8 cellular contexts compared by ENCODE assay signal in the genomic region with DNA sequence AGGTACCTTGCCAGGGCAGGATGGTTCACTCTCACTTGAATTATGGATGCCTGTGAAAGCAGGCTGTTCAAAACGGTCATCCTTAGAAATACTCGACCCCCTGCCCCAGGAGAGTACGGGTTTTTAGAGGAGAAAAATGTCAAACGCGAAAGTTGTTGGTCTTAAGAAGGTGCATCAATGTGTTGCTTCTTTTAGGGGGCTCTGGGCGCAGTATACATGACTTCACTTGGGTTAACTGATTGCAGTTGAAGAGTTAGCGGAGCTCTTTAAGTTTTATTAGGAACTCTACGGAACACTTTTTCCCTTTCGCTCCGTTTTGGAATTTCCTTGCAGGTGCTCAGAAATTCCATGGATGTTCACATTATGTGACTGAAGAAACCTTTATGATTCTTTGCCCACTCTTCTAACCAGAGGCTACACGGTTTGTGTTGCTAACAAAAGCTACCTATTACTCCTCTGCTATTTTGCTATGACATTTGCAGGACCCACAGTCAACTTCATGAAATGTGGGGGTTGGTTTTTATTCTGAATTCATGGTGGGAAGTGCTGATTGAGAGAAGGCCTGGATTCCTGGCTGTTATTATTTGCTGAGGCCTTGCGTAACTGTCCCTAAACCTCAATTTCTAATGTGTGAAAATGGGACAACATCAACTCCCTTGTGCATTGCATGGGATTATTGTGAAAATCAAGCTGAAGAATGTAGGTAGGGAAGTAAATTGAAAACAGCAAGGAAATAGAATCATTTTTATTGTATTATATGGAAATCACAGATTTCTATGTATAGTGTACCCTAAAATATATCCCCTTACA. TPM values are rescaled to one million over a fixed set of nuclear protein-coding genes. Genes with fewer than 3 reads are reported as not detected.
DNase-seq lines count a peak whose midpoint lies in the region; ATAC-seq, FAIRE-seq and TF ChIP-seq lines count a peak whose summit lies in the region.

No MANE protein-coding gene starts in this region.

- no peaks in the 10 kb centered on the region for H3K36me3 Mint-ChIP-seq in naive B cell

- H3K4me3 Mint-ChIP-seq in naive B cell, result peak overlapping the region; percentile 81 to 91 (median 88)

- ATAC-seq in naive B cell (ENCODE audit: low read depth in 2 of 2), result no peak

- H3K4me3 ChIP-seq in AG04449 (ENCODE audit: low read depth, low read length) (peak overlapping the region; percentile 65), coronary artery (peak overlapping the region; percentile 94)

- POLR2A ChIA-PET in AG04449 (lab: Yijun Ruan, JAX), result no interaction called here

- TF ChIP-seq CTCF in AG04449 (IDR thresholded peaks at IDR 0.05; ENCODE audit: insufficient read depth, low read length, missing control alignments) (no peak), coronary artery (IDR thresholded peaks at IDR 0.05) (no peak)

- no peak for TF ChIP-seq RAD21 in Ishikawa (IDR thresholded peaks at IDR 0.05; ENCODE audit: low read depth)

- H3K4me1 Mint-ChIP-seq in naive B cell, result peaks cover 9 to 17% (median 15%) of the 10 kb centered on the region in 3 donors

- no peak for TF ChIP-seq EP300 in Ishikawa (IDR thresholded peaks at IDR 0.05; ENCODE audit: borderline replicate concordance)

- H3K27me3 Mint-ChIP-seq in naive B cell, result peaks cover 4 to 15% (median 9%) of the 10 kb centered on the region in 3 donors

- CTCF ChIA-PET in AG04449 (lab: Yijun Ruan, JAX), result interaction anchor here (1.3 kb wide), 1 partner anchor 113 kb away, joined by 5 read pairs; no protein-coding TSS in a partner anchor

- H3K27ac Mint-ChIP-seq in naive B cell, result no peak overlapping the region

- DNase-seq in AG04449 (ENCODE audit: low read depth, low spot score), result no peak
- DNase-seq in coronary artery (ENCODE audit: low spot score), result no peak
- DNase-seq in naive B cell, result no peak
- DNase-seq in frontal cortex (ENCODE audit: low spot score in 2 of 2), result no peak
- DNase-seq in HCEC 1CT, result no peak
- no peak for DNase-seq in iPS-NIHi11 (ENCODE audit: low spot score)
- no peak for DNase-seq in NCI-H187 (lab: John Stamatoyannopoulos, UW)

- peak overlapping the region; percentile 62 to 96 for H3K27ac ChIP-seq in coronary artery

- H3K9me3 Mint-ChIP-seq in naive B cell, result no peaks in the 10 kb centered on the region

- no peak for FAIRE-seq in frontal cortex (lab: Jason Lieb, UNC)

TF ChIP-seq in Ishikawa, 13 proteins besides CTCF, POLR2A, EP300 and RAD21:
- TF ChIP-seq YY1 (IDR thresholded peaks at IDR 0.05; ENCODE audit: low read depth), result no peak
- TF ChIP-seq CEBPB (IDR thresholded peaks at IDR 0.05), result 0 out of 2 replicates have a peak, but pooled peaks have one; percentile 13

RNA-seq across cellular contexts. Expression of gene ENPP1, which starts 0.8 kb away (rescaled TPM):
- 1 to 10 TPM in 2 of 6 donors, under 1 TPM in 3, not detected in 1; 0.33 to 1.3 (median 0.75) TPM for polyA plus RNA-seq in naive B cell (ENCODE audit: low read depth in 6 of 6)
- total RNA-seq in frontal cortex, result 0.41 TPM
